13 cellular contexts compared by ENCODE assay signal in the genomic region with DNA sequence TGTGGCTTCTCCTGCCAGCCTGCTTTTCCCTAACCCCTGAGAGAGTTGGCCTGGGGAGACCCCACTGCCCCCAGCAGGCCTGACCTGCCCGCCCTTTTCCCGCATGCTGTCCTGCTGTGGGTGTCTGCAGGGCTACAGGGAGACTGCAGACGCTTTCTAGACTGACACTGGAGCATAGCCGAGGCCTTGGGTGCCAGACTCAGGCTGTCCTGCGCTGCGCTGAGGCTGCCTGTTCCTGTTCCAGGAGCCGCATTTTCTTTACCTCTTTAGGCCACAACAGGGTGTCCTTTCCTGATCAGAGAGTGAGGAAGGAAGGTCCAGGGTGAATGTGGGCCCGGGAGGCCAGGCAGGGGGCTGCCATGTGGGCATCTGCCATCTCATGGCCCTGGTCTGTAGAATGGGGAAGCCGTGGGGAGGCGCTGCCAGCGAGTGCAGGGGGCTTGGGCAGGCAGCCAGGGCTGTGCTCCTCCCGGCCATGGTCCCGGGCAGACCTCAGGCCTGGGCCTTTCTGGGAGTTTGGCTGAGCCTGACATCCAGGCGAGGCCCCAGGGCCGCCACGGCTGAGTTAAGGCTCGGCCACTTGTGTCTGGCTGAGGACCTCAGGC. TPM values are rescaled to one million over a fixed set of nuclear protein-coding genes. Genes with fewer than 3 reads are reported as not detected.
A peak's percentile ranks its signal among the peaks of the same experiment; 100 is the strongest.
DNase-seq lines count a peak whose midpoint lies in the region; ATAC-seq and TF ChIP-seq lines count a peak whose summit lies in the region.
"Had no signal": no experiment of that assay in that cellular context is flagged by ENCODE, and none has a peak within 500 bp of the region (broad histone marks: within the 10 kb centered on the region; RNA-seq: fewer than 3 reads in every experiment).

No MANE protein-coding gene starts in this region.

- H3K9me3 Mint-ChIP-seq in natural killer cell (no peaks in the 10 kb centered on the region), nephron (no peaks in the 10 kb centered on the region)
- no peaks in the 10 kb centered on the region for H3K9me3 Mint-ChIP-seq in natural killer cell treated with Interleukin-12 subunit alpha and Interleukin-12 subunit beta and Interleukin-15 and Interleukin-18, amount 100 ng/mL, for 72 hours
- H3K9me3 Mint-ChIP-seq: activated naive CD4-positive, alpha-beta T cell treated with anti-CD3 and anti-CD28 coated beads, Interleukin-2, amount 50 U/mL, for 72 hours; T-cell had no signal

- peak overlapping the region; percentile 41 to 70 for H3K27ac Mint-ChIP-seq in natural killer cell
- peak overlapping the region in 1 of 2 donors; percentile 59 for H3K27ac Mint-ChIP-seq in natural killer cell treated with Interleukin-12 subunit alpha and Interleukin-12 subunit beta and Interleukin-15 and Interleukin-18, amount 100 ng/mL, for 72 hours
- H3K27ac Mint-ChIP-seq in nephron = peak overlapping the region in 1 of 3 experiments; percentile 58
- H3K27ac Mint-ChIP-seq: activated naive CD4-positive, alpha-beta T cell treated with anti-CD3 and anti-CD28 coated beads, Interleukin-2, amount 50 U/mL, for 72 hours; T-cell had no signal

- TF ChIP-seq CTCF in natural killer cell (IDR thresholded peaks at IDR 0.05) (no peak), cardiac muscle cell (IDR thresholded peaks at IDR 0.05; ENCODE audit: low read depth, low read length) (no peak), nephron (IDR thresholded peaks at IDR 0.05; ENCODE audit: unreplicated experiment in 3 of 3) (no peak), uterus (IDR thresholded peaks at IDR 0.05) (no peak)

- DNase-seq in natural killer cell (no peak), cardiac muscle cell (ENCODE audit: low read depth in 1 of 2, low spot score in 1 of 2) (no peak), uterus (no peak), NOMO-1 treated with DMSO at 0.1 percent for 48 hours (lab: John Stamatoyannopoulos, UW; ENCODE audit: unreplicated experiment) (no peak), ureter (ENCODE audit: low spot score) (no peak), T-helper 1 cell (no peak)
- DNase-seq in natural killer cell treated with Interleukin-12 subunit alpha and Interleukin-12 subunit beta and Interleukin-15 and Interleukin-18, amount 100 ng/mL, for 72 hours (ENCODE audit: low spot score) = no peak
- DNase-seq: NCI-H1694 treated with DMSO at 0.1 percent for 48 hours, T-cell, testis had no signal

- H3K36me3 Mint-ChIP-seq in natural killer cell (no peaks in the 10 kb centered on the region), nephron (ENCODE audit: low read depth) (peaks cover 2% of the 10 kb centered on the region)
- no peaks in the 10 kb centered on the region for H3K36me3 Mint-ChIP-seq in natural killer cell treated with Interleukin-12 subunit alpha and Interleukin-12 subunit beta and Interleukin-15 and Interleukin-18, amount 100 ng/mL, for 72 hours
- H3K36me3 Mint-ChIP-seq: activated naive CD4-positive, alpha-beta T cell treated with anti-CD3 and anti-CD28 coated beads, Interleukin-2, amount 50 U/mL, for 72 hours had no signal

- intact Hi-C loops in natural killer cell (cut with micrococcal nuclease) = no loop called here
- intact Hi-C loops in uterus (cut with DNase I; ENCODE audit: low total_unique reads) = no loop called here

- H3K27me3 ChIP-seq in cardiac muscle cell (no peaks in the 10 kb centered on the region), uterus (no peaks in the 10 kb centered on the region)
- H3K27me3 ChIP-seq: testis had no signal

- no peak for ATAC-seq in natural killer cell
- ATAC-seq in natural killer cell treated with Interleukin-12 subunit alpha and Interleukin-12 subunit beta and Interleukin-15 and Interleukin-18, amount 100 ng/mL, for 72 hours = no peak
- ATAC-seq: activated naive CD4-positive, alpha-beta T cell treated with anti-CD3 and anti-CD28 coated beads, Interleukin-2, amount 50 U/mL, for 72 hours; T-cell had no signal

- H3K4me1 Mint-ChIP-seq in natural killer cell (peaks cover 5 to 21% of the 10 kb centered on the region in 2 donors), nephron (peaks cover 9% of the 10 kb centered on the region)
- peaks cover 0 to 10% of the 10 kb centered on the region in 2 donors for H3K4me1 Mint-ChIP-seq in natural killer cell treated with Interleukin-12 subunit alpha and Interleukin-12 subunit beta and Interleukin-15 and Interleukin-18, amount 100 ng/mL, for 72 hours (ENCODE audit: low read depth in 2 of 2)

- H3K9me3 ChIP-seq in cardiac muscle cell (ENCODE audit: low read depth) (no peaks in the 10 kb centered on the region), uterus (no peaks in the 10 kb centered on the region)
- H3K9me3 ChIP-seq: A549, testis had no signal

- peak overlapping the region; percentile 30 for H3K27ac ChIP-seq in cardiac muscle cell
- H3K27ac ChIP-seq in uterus = peak overlapping the region; percentile 42 to 49
- H3K27ac ChIP-seq: A549, testis had no signal

- H3K4me3 ChIP-seq in cardiac muscle cell = no peak overlapping the region
- H3K4me3 ChIP-seq in uterus = no peak overlapping the region
- H3K4me3 ChIP-seq: A549, testis had no signal

- H3K4me3 Mint-ChIP-seq in natural killer cell (peak overlapping the region; percentile 13), nephron (peak overlapping the region; percentile 53 to 71 (median 66))
- H3K4me3 Mint-ChIP-seq in natural killer cell treated with Interleukin-12 subunit alpha and Interleukin-12 subunit beta and Interleukin-15 and Interleukin-18, amount 100 ng/mL, for 72 hours = no peak overlapping the region

- no peak for TF ChIP-seq POLR2A in uterus (IDR thresholded peaks at IDR 0.05)

- H3K36me3 ChIP-seq in cardiac muscle cell = peaks cover 8% of the 10 kb centered on the region
- H3K36me3 ChIP-seq in uterus = no peaks in the 10 kb centered on the region

- H3K4me1 ChIP-seq in cardiac muscle cell (ENCODE audit: low read depth) (peaks cover 11% of the 10 kb centered on the region), uterus (peaks cover 0 to 20% of the 10 kb centered on the region in 2 donors)

- H3K27me3 Mint-ChIP-seq in natural killer cell (ENCODE audit: low read depth in 2 of 2) = no peaks in the 10 kb centered on the region
- H3K27me3 Mint-ChIP-seq in natural killer cell treated with Interleukin-12 subunit alpha and Interleukin-12 subunit beta and Interleukin-15 and Interleukin-18, amount 100 ng/mL, for 72 hours = no peaks in the 10 kb centered on the region
- no peaks in the 10 kb centered on the region for H3K27me3 Mint-ChIP-seq in nephron (ENCODE audit: low read depth)
- H3K27me3 Mint-ChIP-seq: T-cell had no signal

RNA-seq across cellular contexts. Expression of a gene that starts 3.6 kb away (rescaled TPM):
- total RNA-seq in natural killer cell (10 to 100 TPM; 23.7 to 29.5 (median 24.4) TPM), cardiac muscle cell (28.3 and 35.7 TPM in 2 replicates), uterus (10 to 100 TPM in 2 of 4 donors, 1 to 10 TPM in 1, under 1 TPM in 1; 0.29 to 27.6 (median 8.3) TPM), ureter (46.0 TPM)
- 10 to 100 TPM; 15.2 to 17.9 TPM for total RNA-seq in natural killer cell treated with Interleukin-12 subunit alpha and Interleukin-12 subunit beta and Interleukin-15 and Interleukin-18, amount 100 ng/mL, for 72 hours
- polyA plus RNA-seq in cardiac muscle cell = 11.7 and 11.8 TPM in 2 replicates
